8 cellular contexts compared by ENCODE assay signal in the genomic region with DNA sequence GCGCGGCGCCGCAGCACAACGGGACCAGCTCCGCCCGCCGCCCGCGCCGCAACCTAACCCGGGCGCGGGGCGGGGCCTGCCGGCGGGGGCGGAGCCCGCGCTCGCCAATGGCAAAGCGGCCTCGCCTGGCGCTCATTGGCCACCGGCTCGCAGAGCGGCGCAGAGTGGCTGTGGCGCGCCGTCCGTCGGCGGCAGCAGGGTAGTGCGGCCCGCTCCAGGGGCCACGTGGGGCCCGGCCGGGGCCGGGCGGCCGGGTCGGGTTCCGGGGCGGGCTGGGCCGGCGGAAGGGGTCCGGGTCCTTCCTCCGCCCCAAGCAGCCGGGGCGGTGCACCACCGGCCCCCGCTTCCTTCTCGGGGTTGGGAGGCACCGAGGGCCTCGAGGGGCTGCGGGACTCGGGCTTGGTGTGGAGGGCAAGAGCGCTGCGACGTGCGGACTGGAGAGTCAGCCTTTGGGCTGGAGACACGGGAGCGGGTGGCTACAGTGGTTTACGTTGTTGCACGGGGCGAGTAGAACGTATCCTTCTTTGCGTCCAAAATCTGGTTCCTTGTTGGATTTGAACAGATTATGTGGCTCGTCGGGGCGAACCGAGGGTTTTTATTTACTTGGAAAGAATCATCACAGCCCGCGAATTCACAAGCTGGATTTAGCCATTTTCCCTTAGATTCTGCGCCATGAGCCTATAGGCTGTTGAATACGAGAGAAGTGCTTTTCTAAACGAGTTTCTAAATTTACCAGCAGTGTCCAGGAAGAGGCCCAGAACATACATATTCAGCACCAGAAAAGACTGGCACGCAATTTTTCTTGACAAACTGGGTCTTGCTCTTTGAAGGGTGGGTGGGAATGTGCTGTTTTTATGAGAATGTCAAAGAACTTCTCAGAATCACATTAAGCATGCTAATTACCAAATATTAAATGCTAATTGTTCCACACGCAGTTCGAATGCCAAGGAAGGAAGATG. TPM values are rescaled to one million over a fixed set of nuclear protein-coding genes. Genes with fewer than 3 reads are reported as not detected.
DNase-seq lines count a peak whose midpoint lies in the region; ATAC-seq, FAIRE-seq and TF ChIP-seq lines count a peak whose summit lies in the region.

A gene (minus strand): TSS at position 29 of the 959 bp plus-strand sequence. CDS start 75 bp downstream, outside the sequence.

- H2AFZ ChIP-seq in OCI-LY3 (ENCODE audit: low read depth, low read length) (peak within 1 kb of the TSS; percentile 69), endothelial cell of umbilical vein (ENCODE audit: low read depth, low read length) (peak within 1 kb of the TSS; percentile 97)

- H3K9me1 ChIP-seq in endothelial cell of umbilical vein (replicated peaks; ENCODE audit: control insufficient read depth, extremely low read depth, insufficient read depth, low read length) = no peaks in the 10 kb centered on the region

- DNase-seq in D341Med (ENCODE audit: low spot score) (peak; percentile 97), activated T-cell treated with anti-CD3 and anti-CD28 coated beads for 1 hour (ENCODE audit: low read depth) (peak; percentile 87), endothelial cell of umbilical vein (ENCODE audit: low read depth, low spot score) (peak; percentile 89), middle frontal gyrus (ENCODE audit: extremely low spot score, low spot score) (peak; percentile 86)
- peak; percentile 77 to 82 for DNase-seq in stimulated activated CD8-positive, alpha-beta memory T cell treated with anti-CD3 and anti-CD28 coated beads, Interleukin-2, amount 100 ng/mL, for 1 hour (ENCODE audit: low read depth in 2 of 2)

- H3K4me1 ChIP-seq in HUES64 (ENCODE audit: insufficient read depth, low read length) (peaks cover 4% of the 10 kb centered on the region; the same call in 1 of the 2 replicates), OCI-LY3 (ENCODE audit: low read length) (peaks cover 4% of the 10 kb centered on the region; the same call in 1 of the 2 replicates), endothelial cell of umbilical vein (ENCODE audit: control insufficient read depth, extremely low read depth, insufficient read depth, low read length) (peaks cover 13% of the 10 kb centered on the region)

- H3K9me3 ChIP-seq in HUES64 (ENCODE audit: insufficient read depth, low read depth, low read length) (no peaks in the 10 kb centered on the region), OCI-LY3 (ENCODE audit: insufficient read depth, low read length) (no peaks in the 10 kb centered on the region), endothelial cell of umbilical vein (replicated peaks; ENCODE audit: control insufficient read depth, insufficient read depth, low read length) (no peaks in the 10 kb centered on the region)

- peak within 1 kb of the TSS; percentile 89 for H3K9ac ChIP-seq in HUES64 (ENCODE audit: low read depth, low read length)
- peak within 1 kb of the TSS; percentile 92 for H3K9ac ChIP-seq in OCI-LY3 (ENCODE audit: low read length)
- peak within 1 kb of the TSS; percentile 82 for H3K9ac ChIP-seq in endothelial cell of umbilical vein (replicated peaks; ENCODE audit: extremely low read depth, insufficient read depth, low read length)

- H3K27me3 ChIP-seq in HUES64 (ENCODE audit: insufficient read depth, low read length) (no peaks in the 10 kb centered on the region), OCI-LY3 (ENCODE audit: low read depth, low read length) (no peaks in the 10 kb centered on the region), endothelial cell of umbilical vein (ENCODE audit: control insufficient read depth in 2 of 2, insufficient read depth in 2 of 2, low read length in 2 of 2) (no peaks in the 10 kb centered on the region)

- peak; percentile 84 for TF ChIP-seq POLR2A in endothelial cell of umbilical vein (IDR thresholded peaks at IDR 0.05; ENCODE audit: low read depth, low read length)

- peak; percentile 90 for FAIRE-seq in endothelial cell of umbilical vein (lab: Jason Lieb, UNC)

- peaks cover 39% of the 10 kb centered on the region for H3K36me3 ChIP-seq in HUES64 (ENCODE audit: insufficient read depth, low read length)
- peaks cover 12% of the 10 kb centered on the region for H3K36me3 ChIP-seq in OCI-LY3 (replicated peaks; ENCODE audit: low read depth, low read length)
- H3K36me3 ChIP-seq in endothelial cell of umbilical vein (ENCODE audit: control insufficient read depth in 2 of 2, extremely low read depth in 1 of 2, insufficient read depth in 2 of 2, low read length in 2 of 2) = peaks cover 0 to 12% of the 10 kb centered on the region in 2 experiments

- ATAC-seq in GM21447 (IDR thresholded peaks at IDR 0.05; ENCODE audit: unreplicated experiment) = peak; percentile 73

- H3K4me2 ChIP-seq in OCI-LY3 (ENCODE audit: low read length) = peak within 1 kb of the TSS; percentile 93
- peak within 1 kb of the TSS; percentile 97 for H3K4me2 ChIP-seq in endothelial cell of umbilical vein (ENCODE audit: insufficient read depth, low read length)

- dilution Hi-C loops in endothelial cell of umbilical vein (cut with MboI; ENCODE audit: extremely low pct_ligation_motif_present, low sequenced_read_pairs) = no loop called here

- peak within 1 kb of the TSS; percentile 70 for H3K27ac ChIP-seq in HUES64 (ENCODE audit: low read depth, low read length)
- peak within 1 kb of the TSS; percentile 46 for H3K27ac ChIP-seq in OCI-LY3 (ENCODE audit: low read length)
- H3K27ac ChIP-seq in endothelial cell of umbilical vein (ENCODE audit: insufficient read depth, low read depth, low read length) = peak within 1 kb of the TSS; percentile 5

- intact Hi-C loops in endothelial cell of umbilical vein (cut with micrococcal nuclease) = loop anchor here (1.0 to 5.0 kb wide), 2 partner anchors 23 to 37 kb away; a partner anchor contains a TSS

- H3K79me2 ChIP-seq in OCI-LY3 (ENCODE audit: low read length) (peaks cover 31% of the 10 kb centered on the region), endothelial cell of umbilical vein (ENCODE audit: control insufficient read depth, insufficient read depth, low read length) (peaks cover 20% of the 10 kb centered on the region)

- H3K4me3 ChIP-seq in HUES64 (ENCODE audit: low read length) (peak within 1 kb of the TSS; percentile 95), OCI-LY3 (ENCODE audit: low read length) (peak within 1 kb of the TSS; percentile 99), endothelial cell of umbilical vein (replicated peaks in 1 of 3; ENCODE audit: insufficient read depth in 1 of 3, low read depth in 1 of 3, low read length in 3 of 3) (peak within 1 kb of the TSS; percentile 88 to 91 (median 89))

- BruUV-seq in endothelial cell of umbilical vein (replicated peaks; lab: Mats Ljungman, UMichigan) = TSS peak; percentile 85

- POLR2A ChIA-PET in endothelial cell of umbilical vein (lab: Charles Lee) = no interaction called here

- 1% methylated on average over 80 of the region's 81 CpGs for WGBS in HUES64

- CTCF ChIA-PET in endothelial cell of umbilical vein (lab: Charles Lee) = interaction anchor here (1.0 to 4.1 kb wide), 5 partner anchors 10 to 585 kb away, joined by 3 to 69 read pairs (median 3); no protein-coding TSS in a partner anchor

- TF ChIP-seq CTCF in OCI-LY3 (IDR thresholded peaks at IDR 0.05; ENCODE audit: low read depth, low read length) (no peak), endothelial cell of umbilical vein (IDR thresholded peaks at IDR 0.05; ENCODE audit: extremely low read depth in 1 of 2, insufficient read depth in 1 of 2, low read depth in 1 of 2, low read length in 2 of 2) (peak; percentile 13 to 45)

- H4K20me1 ChIP-seq in OCI-LY3 (ENCODE audit: insufficient read depth, low read length) (no peaks in the 10 kb centered on the region), endothelial cell of umbilical vein (replicated peaks; ENCODE audit: control insufficient read depth, extremely low read depth, insufficient read depth, low read length) (no peaks in the 10 kb centered on the region)

TF ChIP-seq in endothelial cell of umbilical vein, 7 proteins besides CTCF, POLR2A, EP300 and RAD21:
- TF ChIP-seq, protein P1, sequence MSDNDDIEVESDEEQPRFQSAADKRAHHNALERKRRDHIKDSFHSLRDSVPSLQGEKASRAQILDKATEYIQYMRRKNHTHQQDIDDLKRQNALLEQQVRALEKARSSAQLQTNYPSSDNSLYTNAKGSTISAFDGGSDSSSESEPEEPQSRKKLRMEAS (IDR thresholded peaks at IDR 0.05; ENCODE audit: insufficient read depth, insufficient read length) = peak; percentile 42
- TF ChIP-seq JUN (IDR thresholded peaks at IDR 0.05; ENCODE audit: borderline replicate concordance, insufficient read depth, insufficient read length, low read depth) (no peak), POLR2AphosphoS5 (IDR thresholded peaks at IDR 0.05; ENCODE audit: insufficient read depth, low read depth, low read length) (peak; percentile 83)

RNA-seq across cellular contexts. Expression of the gene that starts here (rescaled TPM):
- polyA plus RNA-seq in HUES64 (2013, experiment 1 of 2) = 188 TPM
- 167 TPM for polyA plus RNA-seq in HUES64 (2013, experiment 2 of 2)
- 167 and 172 TPM in 2 replicates for total RNA-seq in endothelial cell of umbilical vein
- polyA plus RNA-seq in endothelial cell of umbilical vein = 81.3 and 84.0 TPM in 2 replicates
- 149 and 153 TPM in 2 replicates for polyA plus RNA-seq in endothelial cell of umbilical vein (2011; cell fraction: cytosol; rRNA removed)
- polyA plus RNA-seq in endothelial cell of umbilical vein (2011; cell fraction: nucleus; rRNA removed) = 53.3 and 61.3 TPM in 2 replicates
- 161 and 170 TPM in 2 replicates for polyA plus RNA-seq in endothelial cell of umbilical vein (2012)
- polyA minus RNA-seq in endothelial cell of umbilical vein = 52.6 and 67.3 TPM in 2 replicates
- polyA minus RNA-seq in endothelial cell of umbilical vein (2011; cell fraction: cytosol; rRNA and poly(A)+ RNA removed) = 169 TPM
- polyA minus RNA-seq in endothelial cell of umbilical vein (2011; cell fraction: nucleus; rRNA and poly(A)+ RNA removed) = 22.8 and 25.1 TPM in 2 replicates

Comparison
In these comparisons a context has a peak if more than half of its experiments do, and no peak if none do; other contexts are left out.
1. Peak in every context shown above with its lines: DNase-seq, ATAC-seq, H3K4me3 ChIP-seq and H3K27ac ChIP-seq.
2. H3K27ac ChIP-seq: peak in every context shown above with its lines; median percentile 70 in HUES64; 46 in OCI-LY3; 5 in endothelial cell of umbilical vein.